In the genomic region with DNA sequence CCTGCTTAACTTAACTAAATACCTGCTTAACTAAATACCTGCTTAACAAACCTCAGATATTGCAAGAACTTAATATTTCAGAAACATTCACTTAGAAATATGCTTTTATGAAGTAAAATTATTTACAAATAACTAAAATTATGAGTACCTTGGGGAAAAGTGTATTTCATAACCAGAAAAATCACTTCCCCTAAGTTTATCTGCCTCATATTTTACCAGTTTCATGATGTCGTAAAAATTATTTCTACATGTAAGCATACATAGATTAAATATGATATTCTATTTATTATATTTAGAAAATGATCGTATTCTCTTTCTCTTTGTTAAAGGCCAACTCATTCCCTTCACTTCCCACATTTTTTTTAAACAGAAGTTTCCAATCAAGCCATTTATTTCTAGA, we compare ENCODE assay signal across 34 cellular contexts. TPM values are rescaled to one million over a fixed set of nuclear protein-coding genes. Genes with fewer than 3 reads are reported as not detected.
DNase-seq lines count a peak whose midpoint lies in the region; ATAC-seq and TF ChIP-seq lines count a peak whose summit lies in the region.
"Had no signal": no experiment of that assay in that cellular context is flagged by ENCODE, and none has a peak within 500 bp of the region (broad histone marks: within the 10 kb centered on the region; RNA-seq: fewer than 3 reads in every experiment).

No MANE protein-coding gene starts in this region.

- H3K27ac ChIP-seq in esophagus squamous epithelium (peak overlapping the region in 3 of 4 donors; percentile 57 to 91 (median 90)), smooth muscle cell (ENCODE audit: low read depth) (no peak overlapping the region)
- H3K27ac ChIP-seq: 22Rv1, esophagus muscularis mucosa, ovary, SJCRH30 had no signal

- peaks cover 8% of the 10 kb centered on the region for H3F3A ChIP-seq in smooth muscle cell (ENCODE audit: low read depth)

- intact Hi-C loops in esophagus squamous epithelium (cut with DNase I) (loop anchor here (10.0 kb wide), 1 partner anchor 99 kb away; a partner anchor contains a TSS), posterior vena cava (cut with DNase I) (no loop called here)

- no peak for TF ChIP-seq POLR2A in esophagus squamous epithelium (IDR thresholded peaks at IDR 0.05)

- peak overlapping the region in 1 of 4 donors; percentile 32 for H3K4me3 ChIP-seq in esophagus squamous epithelium
- H3K4me3 ChIP-seq in smooth muscle cell = no peak overlapping the region
- H3K4me3 ChIP-seq: esophagus muscularis mucosa, GM23338, ovary, SJCRH30 had no signal

- H3K36me3 ChIP-seq in esophagus squamous epithelium (no peaks in the 10 kb centered on the region), smooth muscle cell (ENCODE audit: low read depth) (no peaks in the 10 kb centered on the region)
- H3K36me3 ChIP-seq: esophagus muscularis mucosa, ovary, Peyer's patch, SJCRH30 had no signal

- ATAC-seq in GM21786 (IDR thresholded peaks at IDR 0.05; ENCODE audit: unreplicated experiment) = no peak
- ATAC-seq: activated CD8-positive, alpha-beta T cell treated with anti-CD3 and anti-CD28 coated beads, Interleukin-2, amount 10 ng/mL, durations not matched to agents 7 days and 5 days; activated naive CD4-positive, alpha-beta T cell treated with anti-CD3 and anti-CD28 coated beads, Interleukin-2, amount 50 U/mL, for 72 hours; GM23338; natural killer cell; sciatic nerve; stimulated activated naive B cell treated with anti-CD40 and anti-IgM and Interleukin-4, amounts not matched to agents 10 μg/mL and 1 μg/mL and 100 μg/mL, for 72 hours had no signal

- H2AFZ ChIP-seq in smooth muscle cell (ENCODE audit: low read depth) = no peak overlapping the region

- no peak overlapping the region for H3K9ac ChIP-seq in smooth muscle cell (ENCODE audit: low read depth)

- H3K4me1 ChIP-seq in esophagus squamous epithelium (peaks cover 0 to 72% (median 14%) of the 10 kb centered on the region in 3 donors), smooth muscle cell (ENCODE audit: low read depth) (peaks cover 6% of the 10 kb centered on the region)
- H3K4me1 ChIP-seq: esophagus muscularis mucosa, SJCRH30 had no signal

- TF ChIP-seq CTCF in esophagus squamous epithelium (IDR thresholded peaks at IDR 0.05) = no peak
- no peak for TF ChIP-seq CTCF in smooth muscle cell (IDR thresholded peaks at IDR 0.05; ENCODE audit: borderline replicate concordance, insufficient read depth, poor library complexity, severe bottlenecking)

- H3K27me3 ChIP-seq in esophagus squamous epithelium (no peaks in the 10 kb centered on the region), smooth muscle cell (ENCODE audit: low read depth) (no peaks in the 10 kb centered on the region)
- H3K27me3 ChIP-seq: esophagus muscularis mucosa, ovary, Peyer's patch, SJCRH30 had no signal

- H3K9me3 ChIP-seq in esophagus squamous epithelium (no peaks in the 10 kb centered on the region), smooth muscle cell (replicated peaks; ENCODE audit: low read depth) (no peaks in the 10 kb centered on the region)
- H3K9me3 ChIP-seq: esophagus muscularis mucosa, ovary, Peyer's patch, SJCRH30 had no signal

- no peaks in the 10 kb centered on the region for H4K20me1 ChIP-seq in smooth muscle cell (ENCODE audit: low read depth)

- DNase-seq in NOMO-1 treated with DMSO at 0.1 percent for 48 hours (lab: John Stamatoyannopoulos, UW; ENCODE audit: unreplicated experiment) (peak; percentile 56), NOMO-1 treated with dmso at 0.1 percent for 144 hours (lab: John Stamatoyannopoulos, UW; ENCODE audit: unreplicated experiment) (no peak), MV-4-11 (lab: John Stamatoyannopoulos, UW) (peak; percentile 43), esophagus squamous epithelium (lab: John Stamatoyannopoulos, UW) (no peak), smooth muscle cell (lab: John Stamatoyannopoulos, UW; ENCODE audit: unreplicated experiment) (no peak), RKO (ENCODE audit: low spot score) (no peak), posterior vena cava (ENCODE audit: low spot score) (no peak)
- DNase-seq: activated CD4-positive, alpha-beta T cell treated with anti-CD3 and anti-CD28 coated beads for 1 hour; activated CD8-positive, alpha-beta T cell treated with anti-CD3 and anti-CD28 coated beads, Interleukin-2, amount 10 ng/mL, durations not matched to agents 7 days and 5 days; DMS153; Kasumi-1; left cardiac atrium; mesenchymal stem cell; natural killer cell; NCI-H1092 treated with DMSO at 0.1 percent for 48 hours; NCI-H187 treated with DMSO at 0.1 percent for 48 hours; NCI-H2171 treated with DMSO at 0.1 percent for 48 hours; NCI-H510A treated with DMSO at 0.1 percent for 48 hours; NK-92 treated with Interleukin-12 subunit alpha and Interleukin-12 subunit beta, amount 100 ng/mL, for 24 hours; ovary; SJCRH30; stimulated activated CD4-positive, alpha-beta T cell treated with anti-CD3 and anti-CD28 coated beads, Interleukin-15, amount 100 ng/mL, for 24 hours; stimulated activated naive B cell treated with anti-CD40 and anti-IgM and Interleukin-4, amounts not matched to agents 10 μg/mL and 1 μg/mL and 100 μg/mL, for 72 hours had no signal

- 65 to 69% methylated on average over 2 of the region's 2 CpGs for WGBS in esophagus squamous epithelium, 2 donors
- 98% methylated on average over 2 of the region's 2 CpGs for WGBS in smooth muscle cell (ENCODE audit: low lambda C conversion rate)

- H3K4me2 ChIP-seq in smooth muscle cell = peak overlapping the region; percentile 20
- H3K4me2 ChIP-seq: GM23338 had no signal

- H3K79me2 ChIP-seq in smooth muscle cell (ENCODE audit: low read depth) = no peaks in the 10 kb centered on the region

RNA-seq across cellular contexts. Expression of a gene that starts 41.5 kb away (rescaled TPM):
- total RNA-seq in esophagus squamous epithelium (1 to 10 TPM in 1 of 4 donors, under 1 TPM in 3; 0.29 to 1.1 (median 0.60) TPM), smooth muscle cell (50.9 and 54.7 TPM in 2 replicates), posterior vena cava (not detected)
- polyA plus RNA-seq in smooth muscle cell = 2.1 and 5.0 TPM in 2 replicates
- total RNA-seq: activated T-helper 2 cell treated with anti-CD3 and anti-CD28 coated beads, Interferon-gamma antibody, Interleukin-2, Interleukin-4, amounts not matched to agents 10 μg/mL and 5 μg/mL and 100 μg/mL, durations not matched to agents 14 hours and 24 hours and 36 hours; bronchial epithelial cell; esophagus muscularis mucosa; frontal cortex; GM23338; sciatic nerve; SJCRH30; T-helper 1 cell treated with Interleukin-12 subunit alpha and Interleukin-12 subunit beta and Interleukin-4 antibody, amounts not matched to agents 30 ng/mL and 1 ng/mL, for 36 hours had no signal
- polyA plus RNA-seq: GM23338, ovary had no signal

Comparison
In these comparisons a context has a peak if more than half of its experiments do, and no peak if none do; other contexts are left out.
1. DNase-seq: peak in NOMO-1 treated with DMSO at 0.1 percent for 48 hours (single experiment) and MV-4-11 (single experiment); none in NOMO-1 treated with dmso at 0.1 percent for 144 hours (single experiment), esophagus squamous epithelium (single experiment), smooth muscle cell (single experiment), RKO (single experiment) and posterior vena cava (single experiment).
2. RNA of a gene that starts 41.5 kb away (total RNA-seq): 50.9 to 54.7 TPM in smooth muscle cell; 0.29 to 1.1 TPM in esophagus squamous epithelium and not detected in posterior vena cava; every median in the first group is over 10 times any median in the second.